In genomic region chr6:36515844-36516243, GRCh38 we compare ENCODE assay signal across 32 cellular contexts. TPM values are rescaled to one million over a fixed set of nuclear protein-coding genes. Genes with fewer than 3 reads are reported as not detected.
DNase-seq lines count a peak whose midpoint lies in the region; ATAC-seq, FAIRE-seq and TF ChIP-seq lines count a peak whose summit lies in the region.
"Had no signal": no experiment of that assay in that cellular context is flagged by ENCODE, and none has a peak within 500 bp of the region (broad histone marks: within the 10 kb centered on the region; RNA-seq: fewer than 3 reads in every experiment).

No MANE protein-coding gene starts in this region.

- H3K27ac ChIP-seq in right lobe of liver, result peak overlapping the region in 2 of 3 donors; percentile 25 to 61
- H3K27ac ChIP-seq: cardiac muscle cell, gastroesophageal sphincter, left lung, PC-9, stomach, tibial artery had no signal

- no peak for FAIRE-seq in D721Med (lab: Jason Lieb, UNC)
- FAIRE-seq: pancreas had no signal

- TF ChIP-seq POLR2A in right lobe of liver (IDR thresholded peaks at IDR 0.05), result no peak

- H3K9me3 Mint-ChIP-seq in activated naive CD8-positive, alpha-beta T cell (ENCODE audit: low read depth), result no peaks in the 10 kb centered on the region
- no peaks in the 10 kb centered on the region for H3K9me3 Mint-ChIP-seq in activated naive CD8-positive, alpha-beta T cell treated with anti-CD3 and anti-CD28 coated beads, Interleukin-2, amount 50 U/mL, for 24 hours
- H3K9me3 Mint-ChIP-seq in activated naive CD8-positive, alpha-beta T cell treated with anti-CD3 and anti-CD28 coated beads for 36 hours, result no peaks in the 10 kb centered on the region
- H3K9me3 Mint-ChIP-seq: activated naive CD4-positive, alpha-beta T cell treated with anti-CD3 and anti-CD28 coated beads, Interleukin-2, amount 10 ng/mL, durations not matched to agents 7 days and 5 days; IgD-negative memory B cell; mesothelial cell of epicardium; nephron had no signal

- H3K36me3 ChIP-seq in right lobe of liver, result peaks cover 0 to 4% (median 2%) of the 10 kb centered on the region in 4 donors

- no peaks in the 10 kb centered on the region for H3K9me3 ChIP-seq in right lobe of liver
- H3K9me3 ChIP-seq: Caco-2, gastroesophageal sphincter, left lung, pancreas, stomach, tibial artery had no signal

- peaks cover 11% of the 10 kb centered on the region for H3K36me3 Mint-ChIP-seq in activated naive CD8-positive, alpha-beta T cell
- H3K36me3 Mint-ChIP-seq in activated naive CD8-positive, alpha-beta T cell treated with anti-CD3 and anti-CD28 coated beads, Interleukin-2, amount 50 U/mL, for 24 hours (ENCODE audit: low read depth), result peaks cover 51% of the 10 kb centered on the region
- H3K36me3 Mint-ChIP-seq in activated naive CD8-positive, alpha-beta T cell treated with anti-CD3 and anti-CD28 coated beads for 36 hours, result peaks cover 34% of the 10 kb centered on the region

- TF ChIP-seq CTCF in right lobe of liver (IDR thresholded peaks at IDR 0.05) (no peak), D721Med (IDR thresholded peaks at IDR 0.05; ENCODE audit: insufficient read depth, missing control alignments) (no peak)

- DNase-seq in activated naive CD8-positive, alpha-beta T cell treated with anti-CD3 and anti-CD28 coated beads, Interleukin-2, amount 50 U/mL, for 24 hours, result no peak
- DNase-seq in activated naive CD8-positive, alpha-beta T cell treated with anti-CD3 and anti-CD28 coated beads for 36 hours, result no peak
- DNase-seq in right lobe of liver (no peak), GM19240 (ENCODE audit: insufficient read length, low spot score) (no peak), D721Med (ENCODE audit: insufficient read length, low spot score) (no peak), T-helper 9 cell (no peak)
- DNase-seq: activated CD4-positive, alpha-beta T cell treated with anti-CD3 and anti-CD28 coated beads for 4 hours; activated naive CD4-positive, alpha-beta T cell treated with anti-CD3 and anti-CD28 coated beads, Interleukin-2, amount 10 ng/mL, durations not matched to agents 7 days and 5 days; anterior cingulate cortex; Caco-2; DMS79 treated with DMSO at 0.1 percent for 48 hours; endodermal cell; GF-D8; left lung; NCI-H2029; NCI-H446 treated with DMSO at 0.1 percent for 48 hours; pancreas; PC-9; stimulated activated CD4-positive, alpha-beta T cell treated with anti-CD3 and anti-CD28 coated beads, Interleukin-1b, Interleukin-23, amount 100 ng/mL, for 48 hours; stimulated activated CD8-positive, alpha-beta memory T cell treated with anti-CD3 and anti-CD28 coated beads, Interleukin-4, amount 100 ng/mL, for 48 hours; stomach; tibial artery had no signal

- H3K4me1 ChIP-seq in right lobe of liver, result peaks cover 0 to 30% (median 13%) of the 10 kb centered on the region in 4 donors
- H3K4me1 ChIP-seq: left lung, stomach, tibial artery had no signal

- no peak overlapping the region for H3K4me3 Mint-ChIP-seq in activated naive CD8-positive, alpha-beta T cell
- H3K4me3 Mint-ChIP-seq in activated naive CD8-positive, alpha-beta T cell treated with anti-CD3 and anti-CD28 coated beads, Interleukin-2, amount 50 U/mL, for 24 hours, result no peak overlapping the region
- H3K4me3 Mint-ChIP-seq in activated naive CD8-positive, alpha-beta T cell treated with anti-CD3 and anti-CD28 coated beads for 36 hours, result no peak overlapping the region
- H3K4me3 Mint-ChIP-seq: activated naive CD4-positive, alpha-beta T cell treated with anti-CD3 and anti-CD28 coated beads, Interleukin-2, amount 10 ng/mL, durations not matched to agents 7 days and 5 days; B cell; endodermal cell; IgD-negative memory B cell; mesothelial cell of epicardium; nephron had no signal

- intact Hi-C loops in right lobe of liver (cut with DNase I), result no loop called here

- no peak for ATAC-seq in activated naive CD8-positive, alpha-beta T cell treated with anti-CD3 and anti-CD28 coated beads, Interleukin-2, amount 50 U/mL, for 24 hours
- ATAC-seq in right lobe of liver (no peak), HG03135 (IDR thresholded peaks at IDR 0.05; ENCODE audit: unreplicated experiment) (no peak)
- ATAC-seq: gastroesophageal sphincter, left lung, SK-N-SH treated with all-trans-retinoic acid at 6 μM for 48 hours had no signal

- no peak overlapping the region for H3K4me3 ChIP-seq in right lobe of liver
- H3K4me3 ChIP-seq: cardiac muscle cell, gastroesophageal sphincter, left lung, pancreas, PC-9, smooth muscle cell, stomach, tibial artery had no signal

- peak overlapping the region; percentile 68 for H3K27ac Mint-ChIP-seq in activated naive CD8-positive, alpha-beta T cell
- no peak overlapping the region for H3K27ac Mint-ChIP-seq in activated naive CD8-positive, alpha-beta T cell treated with anti-CD3 and anti-CD28 coated beads, Interleukin-2, amount 50 U/mL, for 24 hours
- H3K27ac Mint-ChIP-seq in activated naive CD8-positive, alpha-beta T cell treated with anti-CD3 and anti-CD28 coated beads for 36 hours, result peak overlapping the region; percentile 66
- H3K27ac Mint-ChIP-seq: B cell, endodermal cell, mesothelial cell of epicardium had no signal

- WGBS in right lobe of liver (ENCODE audit: insufficient coverage, low coverage, low lambda C conversion rate, missing lambda C conversion rate), result 8% methylated on average over 3 of the region's 3 CpGs

- no peaks in the 10 kb centered on the region for H3K27me3 ChIP-seq in right lobe of liver
- H3K27me3 ChIP-seq: cardiac muscle cell, gastroesophageal sphincter, left lung, pancreas, stomach, tibial artery had no signal

- peaks cover 51% of the 10 kb centered on the region for H3K4me1 Mint-ChIP-seq in activated naive CD8-positive, alpha-beta T cell (ENCODE audit: low read depth)
- H3K4me1 Mint-ChIP-seq in activated naive CD8-positive, alpha-beta T cell treated with anti-CD3 and anti-CD28 coated beads, Interleukin-2, amount 50 U/mL, for 24 hours, result peaks cover 43% of the 10 kb centered on the region
- H3K4me1 Mint-ChIP-seq in activated naive CD8-positive, alpha-beta T cell treated with anti-CD3 and anti-CD28 coated beads for 36 hours, result peaks cover 49% of the 10 kb centered on the region
- H3K4me1 Mint-ChIP-seq: B cell, mesothelial cell of epicardium, nephron had no signal

- no peaks in the 10 kb centered on the region for H3K27me3 Mint-ChIP-seq in activated naive CD8-positive, alpha-beta T cell
- H3K27me3 Mint-ChIP-seq in activated naive CD8-positive, alpha-beta T cell treated with anti-CD3 and anti-CD28 coated beads, Interleukin-2, amount 50 U/mL, for 24 hours, result no peaks in the 10 kb centered on the region
- H3K27me3 Mint-ChIP-seq in activated naive CD8-positive, alpha-beta T cell treated with anti-CD3 and anti-CD28 coated beads for 36 hours, result no peaks in the 10 kb centered on the region
- H3K27me3 Mint-ChIP-seq: activated naive CD4-positive, alpha-beta T cell treated with anti-CD3 and anti-CD28 coated beads, Interleukin-2, amount 10 ng/mL, durations not matched to agents 7 days and 5 days; B cell; IgD-negative memory B cell had no signal

RNA-seq across cellular contexts. Expression of gene STK38, which starts 31.4 kb away (rescaled TPM):
- 10 to 100 TPM; 21.5 to 23.1 TPM for total RNA-seq in activated naive CD8-positive, alpha-beta T cell treated with anti-CD3 and anti-CD28 coated beads for 36 hours
- 10 to 100 TPM; 12.5 to 19.2 (median 16.1) TPM for total RNA-seq in right lobe of liver
